Comparison of ENCODE assay signal across 9 cellular contexts in genomic region chr7:36658603-36659516, GRCh38.
A peak's percentile ranks its signal among the peaks of the same experiment; 100 is the strongest.
DNase-seq lines count a peak whose midpoint lies in the region; TF ChIP-seq lines count a peak whose summit lies in the region.
"Had no signal": no experiment of that assay in that cellular context is flagged by ENCODE, and none has a peak within 500 bp of the region (broad histone marks: within the 10 kb centered on the region; RNA-seq: fewer than 3 reads in every experiment).

No MANE protein-coding gene starts in this region.

- intact Hi-C loops in activated CD4-positive, alpha-beta T cell treated with anti-CD3 and anti-CD28 coated beads, Interleukin-2, amount 10 ng/mL, durations not matched to agents 24 days and 14 days (cut with micrococcal nuclease), result no loop called here

- peaks cover 23% of the 10 kb centered on the region for H3K4me1 Mint-ChIP-seq in nephron
- H3K4me1 Mint-ChIP-seq in activated CD4-positive, alpha-beta T cell treated with anti-CD3 and anti-CD28 coated beads, Interleukin-2, amount 10 ng/mL, durations not matched to agents 24 days and 14 days, result peaks cover 14% of the 10 kb centered on the region

- no peak for TF ChIP-seq CTCF in nephron (IDR thresholded peaks at IDR 0.05; ENCODE audit: unreplicated experiment in 3 of 3)

- H3K36me3 Mint-ChIP-seq in nephron (ENCODE audit: low read depth), result no peaks in the 10 kb centered on the region
- peaks cover 20% of the 10 kb centered on the region for H3K36me3 Mint-ChIP-seq in activated CD4-positive, alpha-beta T cell treated with anti-CD3 and anti-CD28 coated beads, Interleukin-2, amount 10 ng/mL, durations not matched to agents 24 days and 14 days (ENCODE audit: low read depth)

- peak; percentile 91 for DNase-seq in Caki2 (ENCODE audit: low read depth)
- DNase-seq in NCI-H146 treated with DMSO at 0.1 percent for 48 hours (lab: John Stamatoyannopoulos, UW; ENCODE audit: unreplicated experiment), result peak; percentile 64
- DNase-seq in dedifferentiated amniotic fluid mesenchymal stem cell (ENCODE audit: extremely low spot score), result peak; percentile 31
- no peak for DNase-seq in activated CD4-positive, alpha-beta T cell treated with anti-CD3 and anti-CD28 coated beads, Interleukin-2, amount 10 ng/mL, durations not matched to agents 24 days and 14 days
- DNase-seq in NCI-H446 (lab: John Stamatoyannopoulos, UW), result no peak
- no peak for DNase-seq in HT-29 (ENCODE audit: low spot score)
- DNase-seq in activated CD8-positive, alpha-beta memory T cell treated with anti-CD3 and anti-CD28 coated beads for 24 hours, result no peak
- DNase-seq: hypothalamus had no signal

- in situ Hi-C loops in Caki2 (cut with HindIII; ENCODE audit: low pct_unique_long_range_greater_than_20kb, low sequenced_read_pairs), result no loop called here

- no peaks in the 10 kb centered on the region for H3K9me3 Mint-ChIP-seq in nephron
- H3K9me3 Mint-ChIP-seq in activated CD4-positive, alpha-beta T cell treated with anti-CD3 and anti-CD28 coated beads, Interleukin-2, amount 10 ng/mL, durations not matched to agents 24 days and 14 days, result no peaks in the 10 kb centered on the region

- peaks cover 3% of the 10 kb centered on the region for H3K27me3 Mint-ChIP-seq in nephron (ENCODE audit: low read depth)
- no peaks in the 10 kb centered on the region for H3K27me3 Mint-ChIP-seq in activated CD4-positive, alpha-beta T cell treated with anti-CD3 and anti-CD28 coated beads, Interleukin-2, amount 10 ng/mL, durations not matched to agents 24 days and 14 days

- H3K27ac Mint-ChIP-seq in nephron, result peak overlapping the region; percentile 58 to 82 (median 78)
- H3K27ac Mint-ChIP-seq in activated CD4-positive, alpha-beta T cell treated with anti-CD3 and anti-CD28 coated beads, Interleukin-2, amount 10 ng/mL, durations not matched to agents 24 days and 14 days, result no peak overlapping the region

- H3K4me3 Mint-ChIP-seq in nephron, result no peak overlapping the region
- no peak overlapping the region for H3K4me3 Mint-ChIP-seq in activated CD4-positive, alpha-beta T cell treated with anti-CD3 and anti-CD28 coated beads, Interleukin-2, amount 10 ng/mL, durations not matched to agents 24 days and 14 days

Comparison
In these comparisons a context has a peak if more than half of its experiments do, and no peak if none do; other contexts are left out.
1. DNase-seq: peak in Caki2 (single experiment), NCI-H146 treated with DMSO at 0.1 percent for 48 hours (single experiment) and dedifferentiated amniotic fluid mesenchymal stem cell (single experiment); none in activated CD4-positive, alpha-beta T cell treated with anti-CD3 and anti-CD28 coated beads, Interleukin-2, amount 10 ng/mL, durations not matched to agents 24 days and 14 days (single experiment), NCI-H446 (0 of 2), HT-29 (single experiment) and activated CD8-positive, alpha-beta memory T cell treated with anti-CD3 and anti-CD28 coated beads for 24 hours (single experiment).